8 cellular contexts compared by ENCODE assay signal in the genomic region with DNA sequence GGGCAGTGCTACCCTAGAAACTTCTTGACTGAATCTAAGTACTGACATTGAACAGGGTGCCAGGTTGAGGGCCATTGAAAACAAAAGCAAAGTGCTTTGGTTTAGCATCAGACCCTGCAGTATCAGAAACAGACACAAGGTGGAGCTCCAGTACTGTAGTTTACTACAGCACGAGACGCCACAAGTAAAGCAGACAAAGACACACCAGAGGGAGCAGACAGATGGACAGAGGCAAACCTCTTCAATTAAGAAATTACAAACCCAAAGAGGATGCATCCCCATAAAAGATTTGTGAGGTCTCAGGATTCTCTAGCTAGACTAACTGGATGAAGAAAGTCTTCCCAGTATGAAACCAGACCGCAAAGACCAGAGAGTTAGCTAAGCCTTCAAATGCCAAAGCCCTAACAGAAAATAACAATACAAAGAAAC. TPM values are rescaled to one million over a fixed set of nuclear protein-coding genes. Genes with fewer than 3 reads are reported as not detected.
DNase-seq lines count a peak whose midpoint lies in the region; ATAC-seq and TF ChIP-seq lines count a peak whose summit lies in the region.

No MANE protein-coding gene starts in this region.

- H3K36me3 ChIP-seq in SK-N-SH (replicated peaks in 1 of 2; ENCODE audit: control insufficient read depth in 1 of 2, insufficient read depth in 2 of 2, low read length in 1 of 2) (peaks cover 10 to 19% of the 10 kb centered on the region in 2 experiments), psoas muscle (ENCODE audit: insufficient read depth in 1 of 2, low read depth in 1 of 2) (peaks cover under 1 to 8% of the 10 kb centered on the region in 2 donors)

- TF ChIP-seq RAD21 in SK-N-SH (IDR thresholded peaks at IDR 0.05; ENCODE audit: low read length), result peak; percentile 92

- H3K27ac ChIP-seq in SK-N-SH (ENCODE audit: low read depth in 2 of 2, low read length in 1 of 2) (no peak overlapping the region), psoas muscle (no peak overlapping the region)

- H3K9me3 ChIP-seq in SK-N-SH (no peaks in the 10 kb centered on the region; the same call in 1 of the 2 replicates), psoas muscle (peaks cover 22% of the 10 kb centered on the region)

- peaks cover 0 to 2% of the 10 kb centered on the region in 2 experiments; a peak in 2 of 4 replicates for H3K4me1 ChIP-seq in SK-N-SH (ENCODE audit: control insufficient read depth in 1 of 2, insufficient read depth in 2 of 2, low read depth in 1 of 2, low read length in 1 of 2)
- peaks cover 13% of the 10 kb centered on the region for H3K4me1 ChIP-seq in psoas muscle

- peak; percentile 95 for ATAC-seq in HG02588 (IDR thresholded peaks at IDR 0.05; ENCODE audit: unreplicated experiment)
- ATAC-seq in Right ventricle myocardium superior (ENCODE audit: poor library complexity), result peak; percentile 91
- peak; percentile 91 to 96 (median 94) for ATAC-seq in psoas muscle

- peak; percentile 90 for TF ChIP-seq CTCF in GM12873 (IDR thresholded peaks at IDR 0.05; ENCODE audit: insufficient read depth, low read depth, low read length, missing control alignments)
- peak; percentile 90 for TF ChIP-seq CTCF in SK-N-SH (IDR thresholded peaks at IDR 0.05)
- peak; percentile 93 for TF ChIP-seq CTCF in psoas muscle (IDR thresholded peaks at IDR 0.05)

- intact Hi-C loops in Right ventricle myocardium superior (cut with DNase I) (loop anchor here (5.0 to 10.0 kb wide), 3 partner anchors 87 to 467 kb away; no protein-coding TSS in a partner anchor), psoas muscle (cut with DNase I) (loop anchor here (2.0 to 5.0 kb wide), 3 partner anchors 207 to 1064 kb away; no protein-coding TSS in a partner anchor)

- H4K20me1 ChIP-seq in SK-N-SH (ENCODE audit: insufficient read depth), result peaks cover 59% of the 10 kb centered on the region

- H3F3A ChIP-seq in SK-N-SH (replicated peaks; ENCODE audit: insufficient read depth), result peaks cover 14% of the 10 kb centered on the region

- H3K4me2 ChIP-seq in SK-N-SH, result no peak overlapping the region

- H3K9me2 ChIP-seq in SK-N-SH, result no peaks in the 10 kb centered on the region

- POLR2A ChIA-PET in SK-N-SH (lab: Yijun Ruan, JAX), result interaction anchor here (0.7 kb wide), 1 partner anchor 136 kb away, joined by 3 read pairs; no protein-coding TSS in a partner anchor

- H2AFZ ChIP-seq in SK-N-SH (ENCODE audit: low read depth), result no peak overlapping the region

- TF ChIP-seq EP300 in SK-N-SH (IDR thresholded peaks at IDR 0.05; ENCODE audit: borderline replicate concordance in 1 of 2, low read depth in 1 of 2, low read length in 1 of 2), result no peak

- peaks cover 86% of the 10 kb centered on the region for H3K79me2 ChIP-seq in SK-N-SH (ENCODE audit: insufficient read depth)

- H3K27me3 ChIP-seq in SK-N-SH (ENCODE audit: insufficient read depth) (no peaks in the 10 kb centered on the region), psoas muscle (ENCODE audit: insufficient read depth in 3 of 3, low read length in 2 of 3) (no peaks in the 10 kb centered on the region)

- no peak overlapping the region for H3K9ac ChIP-seq in SK-N-SH

- CTCF ChIA-PET in SK-N-SH (lab: Yijun Ruan, JAX), result interaction anchor here (0.6 to 3.4 kb wide), 48 partner anchors 9 to 1819 kb away, joined by 3 to 46 read pairs (median 4); a partner anchor contains a TSS

- H3K4me3 ChIP-seq in SK-N-SH (ENCODE audit: low read depth in 2 of 2, low read length in 1 of 2), result peak overlapping the region in 1 of 2 experiments; percentile 40; a peak in 1 of 4 replicates
- no peak overlapping the region for H3K4me3 ChIP-seq in psoas muscle

- WGBS in SK-N-SH (ENCODE audit: low lambda C conversion rate), result 35% methylated on average over 3 of the region's 3 CpGs
- 40 to 58% (median 47%) methylated on average over 3 of the region's 3 CpGs for WGBS in psoas muscle, 3 donors

- DNase-seq in MV-4-11 (lab: John Stamatoyannopoulos, UW) (peak; percentile 79), SK-N-SH (peak; percentile 59), Right ventricle myocardium superior (no peak), psoas muscle (no peak), mesenteric fat pad (ENCODE audit: low spot score) (no peak)
- peak; percentile 77 for DNase-seq in activated naive CD4-positive, alpha-beta T cell treated with anti-CD3 and anti-CD28 coated beads, Interleukin-2, amount 50 U/mL, for 16 hours

TF ChIP-seq in SK-N-SH, 30 proteins besides CTCF, POLR2A, EP300 and RAD21:
- peak; percentile 84 for TF ChIP-seq SMC3 (IDR thresholded peaks at IDR 0.05; ENCODE audit: low read depth, low read length)
- TF ChIP-seq NRF1 (IDR thresholded peaks at IDR 0.05; ENCODE audit: low read depth, low read length), result 0 out of 2 replicates have a peak, but pooled peaks have one; percentile 13
- TF ChIP-seq FOXJ3 (CRISPR knock-in tag; IDR thresholded peaks at IDR 0.05), result no peak

RNA-seq across cellular contexts. Expression of a gene that starts 16.6 kb away (rescaled TPM):
- polyA plus RNA-seq in SK-N-SH (2012; rRNA removed), result 20.4 and 22.1 TPM in 2 replicates
- polyA plus RNA-seq in SK-N-SH (2012; cell fraction: cytosol; rRNA removed), result 31.1 and 45.3 TPM in 2 replicates
- polyA plus RNA-seq in SK-N-SH (2012; cell fraction: nucleus; rRNA removed), result 18.8 and 36.6 TPM in 2 replicates
- total RNA-seq in Right ventricle myocardium superior, result 84.3 TPM
- 10 to 100 TPM; 50.6 to 84.8 (median 70.1) TPM for total RNA-seq in psoas muscle
- 10 to 100 TPM; 39.3 to 73.8 (median 45.3) TPM for polyA plus RNA-seq in psoas muscle
- 72.0 TPM for total RNA-seq in mesenteric fat pad

Comparison
In these comparisons a context has a peak if more than half of its experiments do, and no peak if none do; other contexts are left out.
1. DNase-seq: peak in MV-4-11 (single experiment), SK-N-SH (single experiment) and activated naive CD4-positive, alpha-beta T cell treated with anti-CD3 and anti-CD28 coated beads, Interleukin-2, amount 50 U/mL, for 16 hours (single experiment); none in Right ventricle myocardium superior (single experiment), psoas muscle (0 of 2) and mesenteric fat pad (single experiment).
2. Peak in every context shown above with its lines, with median percentiles within 50 percentile points of each other: CTCF ChIP-seq and ATAC-seq.